1 cellular context compared by ENCODE assay signal in the genomic region with DNA sequence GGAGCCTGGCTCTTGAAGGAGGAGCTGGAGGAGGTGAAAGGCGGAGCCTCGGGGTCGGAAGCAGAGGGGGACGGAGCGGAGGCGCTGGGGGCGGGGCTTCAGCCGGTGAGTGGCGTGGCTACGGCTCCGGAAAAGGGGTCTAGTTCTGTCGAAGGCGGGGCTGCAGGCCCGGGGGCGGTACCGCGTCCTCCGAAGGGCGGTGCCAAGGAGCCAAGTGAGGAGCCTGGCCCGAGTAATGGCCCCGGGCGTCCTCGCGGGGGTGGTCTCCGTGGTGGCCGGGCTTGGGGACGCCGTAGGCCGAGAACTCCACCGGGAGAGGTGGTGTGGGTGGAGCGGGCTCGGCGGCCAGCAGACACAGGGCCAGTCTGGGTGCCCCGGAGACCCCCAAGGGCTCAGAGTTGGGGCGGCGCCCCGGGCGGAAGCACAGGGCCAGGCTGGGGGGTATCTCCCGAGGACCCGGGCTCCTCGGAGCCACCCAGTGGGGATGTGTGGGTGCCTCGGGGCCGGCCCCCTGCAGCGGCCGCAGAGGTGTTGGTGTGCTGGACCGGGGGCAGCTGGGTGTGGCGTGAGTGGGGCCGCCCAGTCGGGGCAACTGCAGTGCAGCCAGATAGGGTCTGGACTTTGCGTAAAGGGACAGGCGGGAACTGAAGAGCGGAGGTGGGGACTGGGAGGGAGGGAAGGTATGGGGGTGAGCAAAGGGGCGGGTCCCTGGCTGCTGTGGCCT.
TF ChIP-seq lines count a peak whose summit lies in the region.

No MANE protein-coding gene starts in this region.

TF ChIP-seq in WTC11, 78 proteins besides CTCF, POLR2A, EP300 and RAD21 (continued from another document):
- TF ChIP-seq, protein P1, sequence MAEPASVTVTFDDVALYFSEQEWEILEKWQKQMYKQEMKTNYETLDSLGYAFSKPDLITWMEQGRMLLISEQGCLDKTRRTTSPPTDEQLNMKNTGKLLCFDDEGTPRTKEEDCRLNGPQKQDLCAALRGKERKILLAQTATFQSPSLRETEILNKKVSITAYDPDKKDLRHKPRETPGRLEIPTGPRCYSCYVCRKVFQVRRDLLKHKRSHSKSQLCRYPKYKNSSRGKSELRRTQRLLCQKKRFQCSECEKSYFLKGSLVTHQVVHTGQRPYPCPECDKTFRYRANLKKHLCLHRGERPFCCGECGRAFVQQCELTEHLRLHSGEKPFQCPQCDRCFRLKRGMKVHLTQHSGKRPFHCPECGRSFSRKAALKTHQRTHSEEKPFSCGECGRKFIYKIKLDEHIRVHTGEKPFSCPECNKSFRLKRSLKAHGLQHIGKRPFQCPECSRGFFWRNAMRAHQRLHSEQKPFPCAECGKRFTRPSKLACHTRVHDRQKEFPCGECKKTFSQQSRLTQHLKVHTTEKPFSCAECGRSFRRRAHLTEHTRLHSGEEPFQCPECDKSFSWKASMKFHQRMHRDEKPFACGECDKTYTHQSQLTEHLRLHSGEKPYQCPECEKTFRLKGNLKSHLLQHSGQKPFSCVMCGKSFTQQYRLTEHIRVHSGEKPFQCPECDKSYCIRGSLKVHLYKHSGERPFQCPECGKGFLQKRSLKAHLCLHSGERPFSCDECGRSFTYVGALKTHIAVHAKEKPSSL (CRISPR knock-in tag; conservative IDR thresholded peaks at IDR 0.05), result no peak
- no peak for TF ChIP-seq HMGA2 (CRISPR knock-in tag; IDR thresholded peaks at IDR 0.05)
- TF ChIP-seq, protein P2, sequence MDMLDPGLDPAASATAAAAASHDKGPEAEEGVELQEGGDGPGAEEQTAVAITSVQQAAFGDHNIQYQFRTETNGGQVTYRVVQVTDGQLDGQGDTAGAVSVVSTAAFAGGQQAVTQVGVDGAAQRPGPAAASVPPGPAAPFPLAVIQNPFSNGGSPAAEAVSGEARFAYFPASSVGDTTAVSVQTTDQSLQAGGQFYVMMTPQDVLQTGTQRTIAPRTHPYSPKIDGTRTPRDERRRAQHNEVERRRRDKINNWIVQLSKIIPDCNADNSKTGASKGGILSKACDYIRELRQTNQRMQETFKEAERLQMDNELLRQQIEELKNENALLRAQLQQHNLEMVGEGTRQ (CRISPR knock-in tag; IDR thresholded peaks at IDR 0.05), result no peak
- TF ChIP-seq, protein P3, sequence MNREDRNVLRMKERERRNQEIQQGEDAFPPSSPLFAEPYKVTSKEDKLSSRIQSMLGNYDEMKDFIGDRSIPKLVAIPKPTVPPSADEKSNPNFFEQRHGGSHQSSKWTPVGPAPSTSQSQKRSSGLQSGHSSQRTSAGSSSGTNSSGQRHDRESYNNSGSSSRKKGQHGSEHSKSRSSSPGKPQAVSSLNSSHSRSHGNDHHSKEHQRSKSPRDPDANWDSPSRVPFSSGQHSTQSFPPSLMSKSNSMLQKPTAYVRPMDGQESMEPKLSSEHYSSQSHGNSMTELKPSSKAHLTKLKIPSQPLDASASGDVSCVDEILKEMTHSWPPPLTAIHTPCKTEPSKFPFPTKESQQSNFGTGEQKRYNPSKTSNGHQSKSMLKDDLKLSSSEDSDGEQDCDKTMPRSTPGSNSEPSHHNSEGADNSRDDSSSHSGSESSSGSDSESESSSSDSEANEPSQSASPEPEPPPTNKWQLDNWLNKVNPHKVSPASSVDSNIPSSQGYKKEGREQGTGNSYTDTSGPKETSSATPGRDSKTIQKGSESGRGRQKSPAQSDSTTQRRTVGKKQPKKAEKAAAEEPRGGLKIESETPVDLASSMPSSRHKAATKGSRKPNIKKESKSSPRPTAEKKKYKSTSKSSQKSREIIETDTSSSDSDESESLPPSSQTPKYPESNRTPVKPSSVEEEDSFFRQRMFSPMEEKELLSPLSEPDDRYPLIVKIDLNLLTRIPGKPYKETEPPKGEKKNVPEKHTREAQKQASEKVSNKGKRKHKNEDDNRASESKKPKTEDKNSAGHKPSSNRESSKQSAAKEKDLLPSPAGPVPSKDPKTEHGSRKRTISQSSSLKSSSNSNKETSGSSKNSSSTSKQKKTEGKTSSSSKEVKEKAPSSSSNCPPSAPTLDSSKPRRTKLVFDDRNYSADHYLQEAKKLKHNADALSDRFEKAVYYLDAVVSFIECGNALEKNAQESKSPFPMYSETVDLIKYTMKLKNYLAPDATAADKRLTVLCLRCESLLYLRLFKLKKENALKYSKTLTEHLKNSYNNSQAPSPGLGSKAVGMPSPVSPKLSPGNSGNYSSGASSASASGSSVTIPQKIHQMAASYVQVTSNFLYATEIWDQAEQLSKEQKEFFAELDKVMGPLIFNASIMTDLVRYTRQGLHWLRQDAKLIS (CRISPR knock-in tag; IDR thresholded peaks at IDR 0.05; ENCODE audit: borderline replicate concordance), result no peak
- no peak for TF ChIP-seq CBFB (CRISPR knock-in tag; IDR thresholded peaks at IDR 0.05; ENCODE audit: low read depth)
- no peak for TF ChIP-seq SOX15 (CRISPR knock-in tag; IDR thresholded peaks at IDR 0.05)
- no peak for TF ChIP-seq ETV6 (CRISPR knock-in tag; IDR thresholded peaks at IDR 0.05)
- no peak for TF ChIP-seq NFATC4 (CRISPR knock-in tag; IDR thresholded peaks at IDR 0.05)
- TF ChIP-seq, protein P4, sequence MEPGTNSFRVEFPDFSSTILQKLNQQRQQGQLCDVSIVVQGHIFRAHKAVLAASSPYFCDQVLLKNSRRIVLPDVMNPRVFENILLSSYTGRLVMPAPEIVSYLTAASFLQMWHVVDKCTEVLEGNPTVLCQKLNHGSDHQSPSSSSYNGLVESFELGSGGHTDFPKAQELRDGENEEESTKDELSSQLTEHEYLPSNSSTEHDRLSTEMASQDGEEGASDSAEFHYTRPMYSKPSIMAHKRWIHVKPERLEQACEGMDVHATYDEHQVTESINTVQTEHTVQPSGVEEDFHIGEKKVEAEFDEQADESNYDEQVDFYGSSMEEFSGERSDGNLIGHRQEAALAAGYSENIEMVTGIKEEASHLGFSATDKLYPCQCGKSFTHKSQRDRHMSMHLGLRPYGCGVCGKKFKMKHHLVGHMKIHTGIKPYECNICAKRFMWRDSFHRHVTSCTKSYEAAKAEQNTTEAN (CRISPR knock-in tag; IDR thresholded peaks at IDR 0.05), result no peak
- TF ChIP-seq, protein P5, sequence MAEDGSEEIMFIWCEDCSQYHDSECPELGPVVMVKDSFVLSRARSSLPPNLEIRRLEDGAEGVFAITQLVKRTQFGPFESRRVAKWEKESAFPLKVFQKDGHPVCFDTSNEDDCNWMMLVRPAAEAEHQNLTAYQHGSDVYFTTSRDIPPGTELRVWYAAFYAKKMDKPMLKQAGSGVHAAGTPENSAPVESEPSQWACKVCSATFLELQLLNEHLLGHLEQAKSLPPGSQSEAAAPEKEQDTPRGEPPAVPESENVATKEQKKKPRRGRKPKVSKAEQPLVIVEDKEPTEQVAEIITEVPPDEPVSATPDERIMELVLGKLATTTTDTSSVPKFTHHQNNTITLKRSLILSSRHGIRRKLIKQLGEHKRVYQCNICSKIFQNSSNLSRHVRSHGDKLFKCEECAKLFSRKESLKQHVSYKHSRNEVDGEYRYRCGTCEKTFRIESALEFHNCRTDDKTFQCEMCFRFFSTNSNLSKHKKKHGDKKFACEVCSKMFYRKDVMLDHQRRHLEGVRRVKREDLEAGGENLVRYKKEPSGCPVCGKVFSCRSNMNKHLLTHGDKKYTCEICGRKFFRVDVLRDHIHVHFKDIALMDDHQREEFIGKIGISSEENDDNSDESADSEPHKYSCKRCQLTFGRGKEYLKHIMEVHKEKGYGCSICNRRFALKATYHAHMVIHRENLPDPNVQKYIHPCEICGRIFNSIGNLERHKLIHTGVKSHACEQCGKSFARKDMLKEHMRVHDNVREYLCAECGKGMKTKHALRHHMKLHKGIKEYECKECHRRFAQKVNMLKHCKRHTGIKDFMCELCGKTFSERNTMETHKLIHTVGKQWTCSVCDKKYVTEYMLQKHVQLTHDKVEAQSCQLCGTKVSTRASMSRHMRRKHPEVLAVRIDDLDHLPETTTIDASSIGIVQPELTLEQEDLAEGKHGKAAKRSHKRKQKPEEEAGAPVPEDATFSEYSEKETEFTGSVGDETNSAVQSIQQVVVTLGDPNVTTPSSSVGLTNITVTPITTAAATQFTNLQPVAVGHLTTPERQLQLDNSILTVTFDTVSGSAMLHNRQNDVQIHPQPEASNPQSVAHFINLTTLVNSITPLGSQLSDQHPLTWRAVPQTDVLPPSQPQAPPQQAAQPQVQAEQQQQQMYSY (CRISPR knock-in tag; IDR thresholded peaks at IDR 0.05), result no peak
- TF ChIP-seq, protein P6, sequence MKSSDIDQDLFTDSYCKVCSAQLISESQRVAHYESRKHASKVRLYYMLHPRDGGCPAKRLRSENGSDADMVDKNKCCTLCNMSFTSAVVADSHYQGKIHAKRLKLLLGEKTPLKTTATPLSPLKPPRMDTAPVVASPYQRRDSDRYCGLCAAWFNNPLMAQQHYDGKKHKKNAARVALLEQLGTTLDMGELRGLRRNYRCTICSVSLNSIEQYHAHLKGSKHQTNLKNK (CRISPR knock-in tag; IDR thresholded peaks at IDR 0.05), result peak; percentile 58; the same call in 1 of the 2 replicates
- no peak; the same call in 1 of the 2 replicates for TF ChIP-seq FOXP1 (CRISPR knock-in tag; IDR thresholded peaks at IDR 0.05; ENCODE audit: borderline replicate concordance)
- TF ChIP-seq SMAD4 (CRISPR knock-in tag; IDR thresholded peaks at IDR 0.05), result no peak
- TF ChIP-seq ZNF317 (CRISPR knock-in tag; IDR thresholded peaks at IDR 0.05; ENCODE audit: borderline replicate concordance, low read depth), result no peak
- peak; percentile 60; the same call in 1 of the 2 replicates for TF ChIP-seq ZNF423 (CRISPR knock-in tag; IDR thresholded peaks at IDR 0.05)
- no peak for TF ChIP-seq TEAD4 (CRISPR knock-in tag; IDR thresholded peaks at IDR 0.05)
- TF ChIP-seq, protein P7, sequence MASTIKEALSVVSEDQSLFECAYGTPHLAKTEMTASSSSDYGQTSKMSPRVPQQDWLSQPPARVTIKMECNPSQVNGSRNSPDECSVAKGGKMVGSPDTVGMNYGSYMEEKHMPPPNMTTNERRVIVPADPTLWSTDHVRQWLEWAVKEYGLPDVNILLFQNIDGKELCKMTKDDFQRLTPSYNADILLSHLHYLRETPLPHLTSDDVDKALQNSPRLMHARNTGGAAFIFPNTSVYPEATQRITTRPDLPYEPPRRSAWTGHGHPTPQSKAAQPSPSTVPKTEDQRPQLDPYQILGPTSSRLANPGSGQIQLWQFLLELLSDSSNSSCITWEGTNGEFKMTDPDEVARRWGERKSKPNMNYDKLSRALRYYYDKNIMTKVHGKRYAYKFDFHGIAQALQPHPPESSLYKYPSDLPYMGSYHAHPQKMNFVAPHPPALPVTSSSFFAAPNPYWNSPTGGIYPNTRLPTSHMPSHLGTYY (CRISPR knock-in tag; IDR thresholded peaks at IDR 0.05), result no peak
- no peak for TF ChIP-seq ELF4 (CRISPR knock-in tag; IDR thresholded peaks at IDR 0.05; ENCODE audit: low read depth)
- TF ChIP-seq, protein P8, sequence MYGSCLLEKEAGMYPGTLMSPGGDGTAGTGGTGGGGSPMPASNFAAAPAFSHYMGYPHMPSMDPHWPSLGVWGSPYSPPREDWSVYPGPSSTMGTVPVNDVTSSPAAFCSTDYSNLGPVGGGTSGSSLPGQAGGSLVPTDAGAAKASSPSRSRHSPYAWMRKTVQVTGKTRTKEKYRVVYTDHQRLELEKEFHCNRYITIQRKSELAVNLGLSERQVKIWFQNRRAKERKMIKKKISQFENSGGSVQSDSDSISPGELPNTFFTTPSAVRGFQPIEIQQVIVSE (CRISPR knock-in tag; IDR thresholded peaks at IDR 0.05; ENCODE audit: borderline replicate concordance), result no peak
- TF ChIP-seq, protein P9, sequence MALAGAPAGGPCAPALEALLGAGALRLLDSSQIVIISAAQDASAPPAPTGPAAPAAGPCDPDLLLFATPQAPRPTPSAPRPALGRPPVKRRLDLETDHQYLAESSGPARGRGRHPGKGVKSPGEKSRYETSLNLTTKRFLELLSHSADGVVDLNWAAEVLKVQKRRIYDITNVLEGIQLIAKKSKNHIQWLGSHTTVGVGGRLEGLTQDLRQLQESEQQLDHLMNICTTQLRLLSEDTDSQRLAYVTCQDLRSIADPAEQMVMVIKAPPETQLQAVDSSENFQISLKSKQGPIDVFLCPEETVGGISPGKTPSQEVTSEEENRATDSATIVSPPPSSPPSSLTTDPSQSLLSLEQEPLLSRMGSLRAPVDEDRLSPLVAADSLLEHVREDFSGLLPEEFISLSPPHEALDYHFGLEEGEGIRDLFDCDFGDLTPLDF (CRISPR knock-in tag; IDR thresholded peaks at IDR 0.05), result no peak
- TF ChIP-seq NFYB (CRISPR knock-in tag; conservative IDR thresholded peaks at IDR 0.05; ENCODE audit: low read depth), result no peak
- TF ChIP-seq, protein P10, sequence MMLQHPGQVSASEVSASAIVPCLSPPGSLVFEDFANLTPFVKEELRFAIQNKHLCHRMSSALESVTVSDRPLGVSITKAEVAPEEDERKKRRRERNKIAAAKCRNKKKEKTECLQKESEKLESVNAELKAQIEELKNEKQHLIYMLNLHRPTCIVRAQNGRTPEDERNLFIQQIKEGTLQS (CRISPR knock-in tag; conservative IDR thresholded peaks at IDR 0.05), result no peak
- no peak for TF ChIP-seq ZNF416 (CRISPR knock-in tag; IDR thresholded peaks at IDR 0.05)
- TF ChIP-seq, protein P11, sequence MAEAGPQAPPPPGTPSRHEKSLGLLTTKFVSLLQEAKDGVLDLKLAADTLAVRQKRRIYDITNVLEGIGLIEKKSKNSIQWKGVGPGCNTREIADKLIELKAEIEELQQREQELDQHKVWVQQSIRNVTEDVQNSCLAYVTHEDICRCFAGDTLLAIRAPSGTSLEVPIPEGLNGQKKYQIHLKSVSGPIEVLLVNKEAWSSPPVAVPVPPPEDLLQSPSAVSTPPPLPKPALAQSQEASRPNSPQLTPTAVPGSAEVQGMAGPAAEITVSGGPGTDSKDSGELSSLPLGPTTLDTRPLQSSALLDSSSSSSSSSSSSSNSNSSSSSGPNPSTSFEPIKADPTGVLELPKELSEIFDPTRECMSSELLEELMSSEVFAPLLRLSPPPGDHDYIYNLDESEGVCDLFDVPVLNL (CRISPR knock-in tag; IDR thresholded peaks at IDR 0.05; ENCODE audit: borderline replicate concordance, low read depth), result no peak
- no peak for TF ChIP-seq IRF2 (CRISPR knock-in tag; IDR thresholded peaks at IDR 0.05; ENCODE audit: borderline replicate concordance, low read depth)
- TF ChIP-seq NR3C1 (CRISPR knock-in tag; conservative IDR thresholded peaks at IDR 0.05; ENCODE audit: low read depth), result no peak
- 0 out of 2 replicates have a peak, but pooled peaks have one; percentile 57 for TF ChIP-seq ESRRA (CRISPR knock-in tag; IDR thresholded peaks at IDR 0.05; ENCODE audit: borderline replicate concordance)
